1 cellular context compared by ENCODE assay signal in genomic region chr3:129514563-129514962, GRCh38.
TF ChIP-seq lines count a peak whose summit lies in the region.

No MANE protein-coding gene starts in this region.

TF ChIP-seq in H1, 55 proteins besides CTCF, POLR2A, EP300 and RAD21:
- TF ChIP-seq RFX5 (IDR thresholded peaks at IDR 0.05; ENCODE audit: borderline replicate concordance, low read depth, low read length) = no peak
- no peak for TF ChIP-seq HDAC6 (IDR thresholded peaks at IDR 0.05; ENCODE audit: low read depth, low read length)
- no peak for TF ChIP-seq CTBP2 (IDR thresholded peaks at IDR 0.05; ENCODE audit: borderline replicate concordance, insufficient read depth, insufficient read length, low read length)
- TF ChIP-seq BCL11A (IDR thresholded peaks at IDR 0.05; ENCODE audit: low read depth in 2 of 2, low read length in 2 of 2) = no peak
- TF ChIP-seq PHF8 (conservative IDR thresholded peaks at IDR 0.05; ENCODE audit: low read depth, low read length) = no peak
